In genomic region chr5:65924366-65925093, GRCh38 we compare ENCODE assay signal across 8 cellular contexts. TPM values are rescaled to one million over a fixed set of nuclear protein-coding genes. Genes with fewer than 3 reads are reported as not detected.
A peak's percentile ranks its signal among the peaks of the same experiment; 100 is the strongest.
DNase-seq lines count a peak whose midpoint lies in the region; ATAC-seq, FAIRE-seq and TF ChIP-seq lines count a peak whose summit lies in the region.

No MANE protein-coding gene starts in this region.

- peak; percentile 61 for FAIRE-seq in islet of Langerhans (lab: Jason Lieb, UNC)

- H3K27ac Mint-ChIP-seq in IgD-negative memory B cell = peak overlapping the region; percentile 96 to 99 (median 98)
- peak overlapping the region; percentile 85 for H3K27ac Mint-ChIP-seq in activated naive CD8-positive, alpha-beta T cell treated with anti-CD3 and anti-CD28 coated beads, Interleukin-2, amount 50 U/mL, for 24 hours

- intact Hi-C loops in stomach (cut with DNase I; ENCODE audit: low total_unique reads) = no loop called here

- peaks cover 1% of the 10 kb centered on the region for H3K36me3 Mint-ChIP-seq in IgD-negative memory B cell
- H3K36me3 Mint-ChIP-seq in activated naive CD8-positive, alpha-beta T cell treated with anti-CD3 and anti-CD28 coated beads, Interleukin-2, amount 50 U/mL, for 24 hours (ENCODE audit: low read depth) = no peaks in the 10 kb centered on the region

- H3K4me1 ChIP-seq in stomach = peaks cover 5 to 28% (median 15%) of the 10 kb centered on the region in 4 donors

- TF ChIP-seq POLR2A in stomach (IDR thresholded peaks at IDR 0.05) = no peak

- ATAC-seq in activated naive CD8-positive, alpha-beta T cell treated with anti-CD3 and anti-CD28 coated beads, Interleukin-2, amount 50 U/mL, for 24 hours = no peak

- 4 to 7% (median 6%) methylated on average over 18 to 22 of the region's 22 CpGs for WGBS in stomach, 5 donors

- peaks cover 14 to 23% (median 16%) of the 10 kb centered on the region in 3 donors for H3K4me1 Mint-ChIP-seq in IgD-negative memory B cell
- peaks cover 31% of the 10 kb centered on the region for H3K4me1 Mint-ChIP-seq in activated naive CD8-positive, alpha-beta T cell treated with anti-CD3 and anti-CD28 coated beads, Interleukin-2, amount 50 U/mL, for 24 hours

- no peaks in the 10 kb centered on the region for H3K36me3 ChIP-seq in stomach

- DNase-seq in NCI-H510A treated with DMSO at 0.1 percent for 48 hours (lab: John Stamatoyannopoulos, UW) (peak; percentile 58), NCI-H510A (lab: John Stamatoyannopoulos, UW) (no peak), stomach (no peak), HPDE6-E6E7 (ENCODE audit: extremely low spot score) (no peak), COLO668 (lab: John Stamatoyannopoulos, UW; ENCODE audit: unreplicated experiment) (no peak)
- no peak for DNase-seq in activated naive CD8-positive, alpha-beta T cell treated with anti-CD3 and anti-CD28 coated beads, Interleukin-2, amount 50 U/mL, for 24 hours

- H3K27me3 Mint-ChIP-seq in IgD-negative memory B cell = no peaks in the 10 kb centered on the region
- no peaks in the 10 kb centered on the region for H3K27me3 Mint-ChIP-seq in activated naive CD8-positive, alpha-beta T cell treated with anti-CD3 and anti-CD28 coated beads, Interleukin-2, amount 50 U/mL, for 24 hours

- H3K4me3 ChIP-seq in stomach = peak overlapping the region; percentile 81 to 92 (median 86)

- H3K27ac ChIP-seq in stomach = peak overlapping the region; percentile 97 to 100 (median 99)

- H3K27me3 ChIP-seq in stomach = no peaks in the 10 kb centered on the region

- no peak for TF ChIP-seq CTCF in stomach (IDR thresholded peaks at IDR 0.05)

- TF ChIP-seq EP300 in stomach (IDR thresholded peaks at IDR 0.05) = no peak

- no peaks in the 10 kb centered on the region for H3K9me3 ChIP-seq in stomach

- peak overlapping the region; percentile 88 to 98 (median 96) for H3K4me3 Mint-ChIP-seq in IgD-negative memory B cell
- peak overlapping the region; percentile 81 for H3K4me3 Mint-ChIP-seq in activated naive CD8-positive, alpha-beta T cell treated with anti-CD3 and anti-CD28 coated beads, Interleukin-2, amount 50 U/mL, for 24 hours

- H3K9me3 Mint-ChIP-seq in IgD-negative memory B cell = no peaks in the 10 kb centered on the region
- H3K9me3 Mint-ChIP-seq in activated naive CD8-positive, alpha-beta T cell treated with anti-CD3 and anti-CD28 coated beads, Interleukin-2, amount 50 U/mL, for 24 hours = no peaks in the 10 kb centered on the region

RNA-seq across cellular contexts. Expression of gene ERBIN, which starts 1.8 kb away (rescaled TPM):
- polyA plus RNA-seq in IgD-negative memory B cell (44.6 TPM), stomach (10 to 100 TPM; 10.3 to 24.3 (median 15.3) TPM)
- 100 to 1,000 TPM in 1 of 5 donors, 10 to 100 TPM in 4; 30.1 to 207 (median 62.6) TPM for total RNA-seq in stomach
